ENCODE assay signal across 1 cellular context in genomic region chr4:78602334-78602733, GRCh38.
TF ChIP-seq lines count a peak whose summit lies in the region.

No MANE protein-coding gene starts in this region.

TF ChIP-seq in IMR-90, 13 proteins besides CTCF, POLR2A, EP300 and RAD21:
- no peak for TF ChIP-seq CEBPB (IDR thresholded peaks at IDR 0.05; ENCODE audit: low read depth, low read length)
- TF ChIP-seq BHLHE40 (IDR thresholded peaks at IDR 0.05; ENCODE audit: low read depth, low read length), result no peak
- no peak for TF ChIP-seq FOS (IDR thresholded peaks at IDR 0.05; ENCODE audit: low read depth, low read length)
- TF ChIP-seq MXI1 (IDR thresholded peaks at IDR 0.05; ENCODE audit: borderline replicate concordance, low read depth, low read length), result no peak
- TF ChIP-seq USF2 (IDR thresholded peaks at IDR 0.05; ENCODE audit: low read depth, low read length), result no peak
TF ChIP-seq in IMR-90: peak in this region for 0.
